In the genomic region with DNA sequence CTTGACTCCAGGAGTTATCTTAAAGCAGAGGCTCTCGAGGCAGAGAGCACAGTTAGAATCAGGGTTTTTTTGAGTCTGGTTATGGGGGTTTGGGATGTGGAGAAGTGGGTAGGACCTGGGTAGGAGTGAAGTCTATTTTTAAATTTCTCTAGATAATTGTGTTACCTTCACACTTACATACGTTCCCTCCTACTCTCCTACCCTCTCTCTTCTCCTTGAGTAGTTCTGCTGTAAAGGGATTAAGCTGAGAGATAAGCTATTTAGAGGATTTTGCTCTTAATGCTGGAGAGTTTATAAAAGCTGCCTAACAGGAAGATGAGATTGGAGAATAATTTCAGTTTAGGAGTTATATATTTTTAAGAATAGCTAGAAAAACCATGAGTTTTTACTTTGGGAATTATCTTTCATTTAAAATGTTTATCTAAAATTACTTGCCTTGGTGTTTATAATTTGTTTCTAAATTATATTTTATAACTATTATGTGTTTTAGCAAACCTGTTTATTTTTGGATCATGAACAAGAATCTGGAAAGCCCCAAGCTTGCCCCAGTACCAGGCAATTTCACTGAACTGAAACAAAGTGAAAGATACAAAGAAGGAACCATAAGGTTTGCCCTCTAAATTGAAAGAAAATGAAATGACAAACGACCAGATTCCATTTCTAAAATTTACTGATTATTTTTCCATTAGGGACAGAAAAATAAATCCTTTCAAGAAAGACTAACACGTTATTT, we compare ENCODE assay signal across 1 cellular context.
TF ChIP-seq lines count a peak whose summit lies in the region.

No MANE protein-coding gene starts in this region.

TF ChIP-seq in GM12878, 131 proteins besides CTCF, POLR2A, EP300 and RAD21 (continued from another document):
- TF ChIP-seq NFIC (IDR thresholded peaks at IDR 0.05; ENCODE audit: low read depth, low read length), result 0 out of 2 replicates have a peak, but pooled peaks have one; percentile 60
- TF ChIP-seq CREM (IDR thresholded peaks at IDR 0.05; ENCODE audit: low read depth), result 0 out of 2 replicates have a peak, but pooled peaks have one; percentile 8
- TF ChIP-seq ZZZ3 (IDR thresholded peaks at IDR 0.05; ENCODE audit: control insufficient read depth, insufficient read length, low read depth), result no peak
- TF ChIP-seq, protein P1, sequence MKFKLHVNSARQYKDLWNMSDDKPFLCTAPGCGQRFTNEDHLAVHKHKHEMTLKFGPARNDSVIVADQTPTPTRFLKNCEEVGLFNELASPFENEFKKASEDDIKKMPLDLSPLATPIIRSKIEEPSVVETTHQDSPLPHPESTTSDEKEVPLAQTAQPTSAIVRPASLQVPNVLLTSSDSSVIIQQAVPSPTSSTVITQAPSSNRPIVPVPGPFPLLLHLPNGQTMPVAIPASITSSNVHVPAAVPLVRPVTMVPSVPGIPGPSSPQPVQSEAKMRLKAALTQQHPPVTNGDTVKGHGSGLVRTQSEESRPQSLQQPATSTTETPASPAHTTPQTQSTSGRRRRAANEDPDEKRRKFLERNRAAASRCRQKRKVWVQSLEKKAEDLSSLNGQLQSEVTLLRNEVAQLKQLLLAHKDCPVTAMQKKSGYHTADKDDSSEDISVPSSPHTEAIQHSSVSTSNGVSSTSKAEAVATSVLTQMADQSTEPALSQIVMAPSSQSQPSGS (IDR thresholded peaks at IDR 0.05; ENCODE audit: low read length), result peak; percentile 75
- TF ChIP-seq TCF12 (IDR thresholded peaks at IDR 0.05; ENCODE audit: low read depth, low read length), result no peak
- no peak for TF ChIP-seq EED (IDR thresholded peaks at IDR 0.05; ENCODE audit: low read depth)
- TF ChIP-seq, protein P2, sequence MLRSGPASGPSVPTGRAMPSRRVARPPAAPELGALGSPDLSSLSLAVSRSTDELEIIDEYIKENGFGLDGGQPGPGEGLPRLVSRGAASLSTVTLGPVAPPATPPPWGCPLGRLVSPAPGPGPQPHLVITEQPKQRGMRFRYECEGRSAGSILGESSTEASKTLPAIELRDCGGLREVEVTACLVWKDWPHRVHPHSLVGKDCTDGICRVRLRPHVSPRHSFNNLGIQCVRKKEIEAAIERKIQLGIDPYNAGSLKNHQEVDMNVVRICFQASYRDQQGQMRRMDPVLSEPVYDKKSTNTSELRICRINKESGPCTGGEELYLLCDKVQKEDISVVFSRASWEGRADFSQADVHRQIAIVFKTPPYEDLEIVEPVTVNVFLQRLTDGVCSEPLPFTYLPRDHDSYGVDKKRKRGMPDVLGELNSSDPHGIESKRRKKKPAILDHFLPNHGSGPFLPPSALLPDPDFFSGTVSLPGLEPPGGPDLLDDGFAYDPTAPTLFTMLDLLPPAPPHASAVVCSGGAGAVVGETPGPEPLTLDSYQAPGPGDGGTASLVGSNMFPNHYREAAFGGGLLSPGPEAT (IDR thresholded peaks at IDR 0.05; ENCODE audit: low read depth), result peak; percentile 92
- no peak for TF ChIP-seq YY1 (IDR thresholded peaks at IDR 0.05; ENCODE audit: low read depth, low read length)
- no peak for TF ChIP-seq SUPT20H (IDR thresholded peaks at IDR 0.05; ENCODE audit: borderline replicate concordance, control insufficient read depth, low read depth, low read length)
- TF ChIP-seq, protein P3, sequence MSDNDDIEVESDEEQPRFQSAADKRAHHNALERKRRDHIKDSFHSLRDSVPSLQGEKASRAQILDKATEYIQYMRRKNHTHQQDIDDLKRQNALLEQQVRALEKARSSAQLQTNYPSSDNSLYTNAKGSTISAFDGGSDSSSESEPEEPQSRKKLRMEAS (IDR thresholded peaks at IDR 0.05; ENCODE audit: low read depth, low read length), result no peak
- TF ChIP-seq HDAC6 (IDR thresholded peaks at IDR 0.05; ENCODE audit: unreplicated experiment), result no peak
- TF ChIP-seq TCF7 (IDR thresholded peaks at IDR 0.05; ENCODE audit: borderline replicate concordance), result no peak
- TF ChIP-seq NRF1 (conservative IDR thresholded peaks at IDR 0.05; ENCODE audit: low read depth, low read length), result no peak
- peak; percentile 80 for TF ChIP-seq MEF2A (IDR thresholded peaks at IDR 0.05; ENCODE audit: insufficient read depth, low read depth, low read length)
- TF ChIP-seq, protein P4, sequence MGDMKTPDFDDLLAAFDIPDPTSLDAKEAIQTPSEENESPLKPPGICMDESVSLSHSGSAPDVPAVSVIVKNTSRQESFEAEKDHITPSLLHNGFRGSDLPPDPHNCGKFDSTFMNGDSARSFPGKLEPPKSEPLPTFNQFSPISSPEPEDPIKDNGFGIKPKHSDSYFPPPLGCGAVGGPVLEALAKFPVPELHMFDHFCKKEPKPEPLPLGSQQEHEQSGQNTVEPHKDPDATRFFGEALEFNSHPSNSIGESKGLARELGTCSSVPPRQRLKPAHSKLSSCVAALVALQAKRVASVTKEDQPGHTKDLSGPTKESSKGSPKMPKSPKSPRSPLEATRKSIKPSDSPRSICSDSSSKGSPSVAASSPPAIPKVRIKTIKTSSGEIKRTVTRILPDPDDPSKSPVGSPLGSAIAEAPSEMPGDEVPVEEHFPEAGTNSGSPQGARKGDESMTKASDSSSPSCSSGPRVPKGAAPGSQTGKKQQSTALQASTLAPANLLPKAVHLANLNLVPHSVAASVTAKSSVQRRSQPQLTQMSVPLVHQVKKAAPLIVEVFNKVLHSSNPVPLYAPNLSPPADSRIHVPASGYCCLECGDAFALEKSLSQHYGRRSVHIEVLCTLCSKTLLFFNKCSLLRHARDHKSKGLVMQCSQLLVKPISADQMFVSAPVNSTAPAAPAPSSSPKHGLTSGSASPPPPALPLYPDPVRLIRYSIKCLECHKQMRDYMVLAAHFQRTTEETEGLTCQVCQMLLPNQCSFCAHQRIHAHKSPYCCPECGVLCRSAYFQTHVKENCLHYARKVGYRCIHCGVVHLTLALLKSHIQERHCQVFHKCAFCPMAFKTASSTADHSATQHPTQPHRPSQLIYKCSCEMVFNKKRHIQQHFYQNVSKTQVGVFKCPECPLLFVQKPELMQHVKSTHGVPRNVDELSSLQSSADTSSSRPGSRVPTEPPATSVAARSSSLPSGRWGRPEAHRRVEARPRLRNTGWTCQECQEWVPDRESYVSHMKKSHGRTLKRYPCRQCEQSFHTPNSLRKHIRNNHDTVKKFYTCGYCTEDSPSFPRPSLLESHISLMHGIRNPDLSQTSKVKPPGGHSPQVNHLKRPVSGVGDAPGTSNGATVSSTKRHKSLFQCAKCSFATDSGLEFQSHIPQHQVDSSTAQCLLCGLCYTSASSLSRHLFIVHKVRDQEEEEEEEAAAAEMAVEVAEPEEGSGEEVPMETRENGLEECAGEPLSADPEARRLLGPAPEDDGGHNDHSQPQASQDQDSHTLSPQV (IDR thresholded peaks at IDR 0.05), result no peak
- no peak for TF ChIP-seq MYC (IDR thresholded peaks at IDR 0.05; ENCODE audit: insufficient read depth, insufficient read length, insufficient replicate concordance, low read length, severe bottlenecking)
- 0 out of 2 replicates have a peak, but pooled peaks have one; percentile 7 for TF ChIP-seq DPF2 (IDR thresholded peaks at IDR 0.05)
- no peak for TF ChIP-seq SP1 (IDR thresholded peaks at IDR 0.05; ENCODE audit: low read depth, low read length)
- peak; percentile 25; the same call in 1 of the 2 replicates for TF ChIP-seq JUNB (IDR thresholded peaks at IDR 0.05)
- TF ChIP-seq IKZF1 (conservative IDR thresholded peaks at IDR 0.05), result peak; percentile 37; the same call in 1 of the 2 replicates
- no peak for TF ChIP-seq ESRRA (IDR thresholded peaks at IDR 0.05; ENCODE audit: low read length)
- TF ChIP-seq MEF2B (IDR thresholded peaks at IDR 0.05; ENCODE audit: partially characterized antibody, poor library complexity, severe bottlenecking), result peak; percentile 58
- no peak for TF ChIP-seq SIN3A (IDR thresholded peaks at IDR 0.05; ENCODE audit: low read depth, low read length)
- TF ChIP-seq HDGF (IDR thresholded peaks at IDR 0.05), result no peak
- no peak; the same call in 1 of the 2 replicates for TF ChIP-seq RUNX3 (IDR thresholded peaks at IDR 0.05; ENCODE audit: low read length)
- TF ChIP-seq CHD4 (IDR thresholded peaks at IDR 0.05), result no peak
- TF ChIP-seq SREBF1 (IDR thresholded peaks at IDR 0.05; ENCODE audit: low read length), result no peak
- TF ChIP-seq SMC3 (IDR thresholded peaks at IDR 0.05; ENCODE audit: borderline replicate concordance, low read length), result no peak
- no peak for TF ChIP-seq SIX5 (IDR thresholded peaks at IDR 0.05; ENCODE audit: low read depth, low read length, severe bottlenecking)
- TF ChIP-seq LARP7 (IDR thresholded peaks at IDR 0.05), result no peak
